ENCODE assay signal across 25 cellular contexts in genomic region chr3:191543018-191543417, GRCh38.
DNase-seq lines count a peak whose midpoint lies in the region; ATAC-seq, FAIRE-seq and TF ChIP-seq lines count a peak whose summit lies in the region.
"Had no signal": no experiment of that assay in that cellular context is flagged by ENCODE, and none has a peak within 500 bp of the region (broad histone marks: within the 10 kb centered on the region; RNA-seq: fewer than 3 reads in every experiment).

No MANE protein-coding gene starts in this region.

- H3K27me3 Mint-ChIP-seq in activated naive CD4-positive, alpha-beta T cell treated with anti-CD3 and anti-CD28 coated beads for 36 hours (ENCODE audit: low read depth) = no peaks in the 10 kb centered on the region
- no peaks in the 10 kb centered on the region for H3K27me3 Mint-ChIP-seq in activated T-helper 1 cell treated with anti-CD3 and anti-CD28 coated beads, Interleukin-12 subunit alpha, Interleukin-12 subunit beta, Interleukin-2, Interleukin-4 antibody, amounts not matched to agents 30 ng/mL and 10 ng/mL and 1 ng/mL, durations not matched to agents 14 hours and 24 hours and 36 hours (ENCODE audit: insufficient read depth)
- H3K27me3 Mint-ChIP-seq: CD4-positive, alpha-beta memory T cell; CD4-positive, CD25-positive, alpha-beta regulatory T cell; CD8-positive, alpha-beta memory T cell had no signal

- no peak for FAIRE-seq in HepG2 (lab: Jason Lieb, UNC)
- FAIRE-seq: GM12878, GM12892, GM18507 had no signal

- H3K4me1 ChIP-seq in HepG2 (ENCODE audit: insufficient read depth, low read length) = no peaks in the 10 kb centered on the region
- H3K4me1 ChIP-seq in right lobe of liver = no peaks in the 10 kb centered on the region
- no peaks in the 10 kb centered on the region for H3K4me1 ChIP-seq in Karpas-422 (ENCODE audit: low read length)
- H3K4me1 ChIP-seq: BE2C, BLaER1 had no signal

- WGBS in HepG2 (ENCODE audit: low lambda C conversion rate) = 7% methylated on average over 1 of the region's 1 CpG
- 80% methylated on average over 1 of the region's 1 CpG for WGBS in right lobe of liver (ENCODE audit: insufficient coverage, low coverage, low lambda C conversion rate, missing lambda C conversion rate)

- no peak for TF ChIP-seq CTCF in HepG2 (CRISPR knock-in tag; IDR thresholded peaks at IDR 0.05)
- no peak for TF ChIP-seq CTCF in right lobe of liver (IDR thresholded peaks at IDR 0.05)

- intact Hi-C loops in HepG2 (cut with micrococcal nuclease; ENCODE audit: unreplicated experiment) (no loop called here), right lobe of liver (cut with DNase I) (no loop called here)
- intact Hi-C loops in activated naive CD4-positive, alpha-beta T cell treated with anti-CD3 and anti-CD28 coated beads for 36 hours (cut with micrococcal nuclease) = no loop called here
- intact Hi-C loops in activated T-helper 1 cell treated with anti-CD3 and anti-CD28 coated beads, Interleukin-12 subunit alpha, Interleukin-12 subunit beta, Interleukin-2, Interleukin-4 antibody, amounts not matched to agents 30 ng/mL and 10 ng/mL and 1 ng/mL, durations not matched to agents 14 hours and 24 hours and 36 hours (cut with micrococcal nuclease) = no loop called here

- H3K36me3 ChIP-seq in HepG2 (replicated peaks in 1 of 2; ENCODE audit: control insufficient read depth in 1 of 2, insufficient read depth in 2 of 2, low read length in 2 of 2) = no peaks in the 10 kb centered on the region
- H3K36me3 ChIP-seq in right lobe of liver = no peaks in the 10 kb centered on the region
- H3K36me3 ChIP-seq in Karpas-422 (ENCODE audit: insufficient read depth, low read length) = no peaks in the 10 kb centered on the region
- H3K36me3 ChIP-seq: BE2C, BLaER1 had no signal

- peaks cover 14% of the 10 kb centered on the region for H3K9me3 Mint-ChIP-seq in activated naive CD4-positive, alpha-beta T cell treated with anti-CD3 and anti-CD28 coated beads for 36 hours
- peaks cover 8% of the 10 kb centered on the region for H3K9me3 Mint-ChIP-seq in activated T-helper 1 cell treated with anti-CD3 and anti-CD28 coated beads, Interleukin-12 subunit alpha, Interleukin-12 subunit beta, Interleukin-2, Interleukin-4 antibody, amounts not matched to agents 30 ng/mL and 10 ng/mL and 1 ng/mL, durations not matched to agents 14 hours and 24 hours and 36 hours

- H3K79me2 ChIP-seq in HepG2 (ENCODE audit: insufficient read depth, low read length) (no peaks in the 10 kb centered on the region), Karpas-422 (ENCODE audit: low read length) (no peaks in the 10 kb centered on the region)

- CTCF ChIA-PET in HepG2 (lab: Yijun Ruan, JAX; ENCODE audit: low intra/inter-chr PET ratio, low total read pairs) = no interaction called here
- CTCF ChIA-PET in activated naive CD4-positive, alpha-beta T cell treated with anti-CD3 and anti-CD28 coated beads for 36 hours (lab: Charles Lee) = no interaction called here

- no peaks in the 10 kb centered on the region for H3K4me1 Mint-ChIP-seq in activated naive CD4-positive, alpha-beta T cell treated with anti-CD3 and anti-CD28 coated beads for 36 hours (ENCODE audit: low read depth)
- H3K4me1 Mint-ChIP-seq in activated T-helper 1 cell treated with anti-CD3 and anti-CD28 coated beads, Interleukin-12 subunit alpha, Interleukin-12 subunit beta, Interleukin-2, Interleukin-4 antibody, amounts not matched to agents 30 ng/mL and 10 ng/mL and 1 ng/mL, durations not matched to agents 14 hours and 24 hours and 36 hours (ENCODE audit: low read depth) = no peaks in the 10 kb centered on the region
- H3K4me1 Mint-ChIP-seq: CD14-positive monocyte; CD4-positive, alpha-beta memory T cell; CD4-positive, CD25-positive, alpha-beta regulatory T cell; CD8-positive, alpha-beta memory T cell had no signal

- no peaks in the 10 kb centered on the region for H3K27me3 ChIP-seq in HepG2 (ENCODE audit: control insufficient read depth in 1 of 2, insufficient read depth in 2 of 2, low read length in 2 of 2)
- H3K27me3 ChIP-seq in right lobe of liver = no peaks in the 10 kb centered on the region
- H3K27me3 ChIP-seq in Karpas-422 (ENCODE audit: low read length) = no peaks in the 10 kb centered on the region
- H3K27me3 ChIP-seq: BE2C, BLaER1 had no signal

- H3K36me3 Mint-ChIP-seq in activated naive CD4-positive, alpha-beta T cell treated with anti-CD3 and anti-CD28 coated beads for 36 hours (ENCODE audit: low read depth) = no peaks in the 10 kb centered on the region
- H3K36me3 Mint-ChIP-seq in activated T-helper 1 cell treated with anti-CD3 and anti-CD28 coated beads, Interleukin-12 subunit alpha, Interleukin-12 subunit beta, Interleukin-2, Interleukin-4 antibody, amounts not matched to agents 30 ng/mL and 10 ng/mL and 1 ng/mL, durations not matched to agents 14 hours and 24 hours and 36 hours (ENCODE audit: low read depth) = no peaks in the 10 kb centered on the region
- H3K36me3 Mint-ChIP-seq: CD14-positive monocyte; CD4-positive, alpha-beta memory T cell; CD4-positive, CD25-positive, alpha-beta regulatory T cell; CD8-positive, alpha-beta memory T cell had no signal

- no peak overlapping the region for H3K9ac ChIP-seq in HepG2 (ENCODE audit: insufficient read depth, low read depth, low read length)
- no peak overlapping the region for H3K9ac ChIP-seq in Karpas-422 (ENCODE audit: low read length)
- H3K9ac ChIP-seq: BLaER1 had no signal

- H4K20me1 ChIP-seq in HepG2 (ENCODE audit: insufficient read depth, low read length) (no peaks in the 10 kb centered on the region), Karpas-422 (ENCODE audit: insufficient read depth, low read depth, low read length) (no peaks in the 10 kb centered on the region)
- H4K20me1 ChIP-seq: BLaER1 had no signal

- no peak overlapping the region for H3K27ac ChIP-seq in HepG2 (ENCODE audit: extremely low read length, insufficient read depth, low read length)
- H3K27ac ChIP-seq in right lobe of liver = no peak overlapping the region
- no peak overlapping the region for H3K27ac ChIP-seq in Karpas-422 (ENCODE audit: low read length)
- H3K27ac ChIP-seq: 22Rv1, BLaER1 had no signal

- H3K4me2 ChIP-seq in HepG2 (ENCODE audit: low read depth, low read length) (no peak overlapping the region), Karpas-422 (ENCODE audit: low read depth, low read length, poor library complexity, severe bottlenecking) (no peak overlapping the region)
- H3K4me2 ChIP-seq: BLaER1 had no signal

- BruUV-seq in HepG2 (replicated peaks; lab: Mats Ljungman, UMichigan) = no TSS peak

- H3K4me3 ChIP-seq in HepG2 (replicated peaks in 1 of 3; ENCODE audit: insufficient read depth in 1 of 3, low read depth in 2 of 3, low read length in 3 of 3) (no peak overlapping the region), right lobe of liver (no peak overlapping the region), Karpas-422 (ENCODE audit: low read length) (no peak overlapping the region)
- H3K4me3 ChIP-seq: BLaER1, GM12878 had no signal

- TF ChIP-seq EP300 in HepG2 (IDR thresholded peaks at IDR 0.05; ENCODE audit: low read depth in 2 of 2, low read length in 2 of 2) (no peak), HepG2 (CRISPR knock-in tag; IDR thresholded peaks at IDR 0.05; ENCODE audit: borderline replicate concordance) (no peak)

- H2AFZ ChIP-seq in HepG2 (ENCODE audit: low read length) (no peak overlapping the region), Karpas-422 (ENCODE audit: low read length) (no peak overlapping the region)

- in situ Hi-C loops in HepG2 (cut with HindIII; ENCODE audit: extremely low pct_ligation_motif_present, low pct_unique_long_range_greater_than_20kb) = no loop called here

- DNase-seq in HepG2 (ENCODE audit: low spot score) = no peak
- no peak for DNase-seq in right lobe of liver
- DNase-seq in Karpas-422 = peak; percentile 4
- DNase-seq in activated naive CD4-positive, alpha-beta T cell treated with anti-CD3 and anti-CD28 coated beads for 36 hours = no peak
- DNase-seq in activated T-helper 1 cell treated with anti-CD3 and anti-CD28 coated beads, Interleukin-12 subunit alpha, Interleukin-12 subunit beta, Interleukin-2, Interleukin-4 antibody, amounts not matched to agents 30 ng/mL and 10 ng/mL and 1 ng/mL, durations not matched to agents 14 hours and 24 hours and 36 hours (ENCODE audit: low spot score) = no peak
- DNase-seq: ACHN; BE2C; C1 segment of cervical spinal cord; CD4-positive, alpha-beta memory T cell; CD4-positive, CD25-positive, alpha-beta regulatory T cell; CD8-positive, alpha-beta memory T cell; COR-L47; DMS 273 treated with DMSO at 0.1 percent for 48 hours; DMS153; DMS53; DMS79; DND-41; EL; GDM1 had no signal

- ATAC-seq in HepG2 = no peak
- ATAC-seq in right lobe of liver = no peak
- ATAC-seq: GM12878 had no signal

- H3K9me2 ChIP-seq in Karpas-422 (replicated peaks; ENCODE audit: insufficient read depth, low read length) = 0 out of 2 replicates have a peak, but pooled peaks cover 3% of the 10 kb centered on the region

- no peak for TF ChIP-seq POLR2A in HepG2 (IDR thresholded peaks at IDR 0.05; ENCODE audit: insufficient read depth in 1 of 2, low read depth in 2 of 2, low read length in 2 of 2)
- no peak for TF ChIP-seq POLR2A in right lobe of liver (IDR thresholded peaks at IDR 0.05)

- TF ChIP-seq RAD21 in HepG2 (CRISPR knock-in tag; IDR thresholded peaks at IDR 0.05) = no peak

- no peak overlapping the region for H3K27ac Mint-ChIP-seq in activated naive CD4-positive, alpha-beta T cell treated with anti-CD3 and anti-CD28 coated beads for 36 hours
- H3K27ac Mint-ChIP-seq in activated T-helper 1 cell treated with anti-CD3 and anti-CD28 coated beads, Interleukin-12 subunit alpha, Interleukin-12 subunit beta, Interleukin-2, Interleukin-4 antibody, amounts not matched to agents 30 ng/mL and 10 ng/mL and 1 ng/mL, durations not matched to agents 14 hours and 24 hours and 36 hours = no peak overlapping the region
- H3K27ac Mint-ChIP-seq: CD14-positive monocyte; CD4-positive, alpha-beta memory T cell; CD4-positive, CD25-positive, alpha-beta regulatory T cell; CD8-positive, alpha-beta memory T cell had no signal

- POLR2A ChIA-PET in HepG2 (lab: Yijun Ruan, JAX) = no interaction called here

- H3K9me3 ChIP-seq in HepG2 (ENCODE audit: low read length) (peaks cover 8% of the 10 kb centered on the region; the same call in 1 of the 2 replicates), right lobe of liver (no peaks in the 10 kb centered on the region), Karpas-422 (ENCODE audit: low read length) (no peaks in the 10 kb centered on the region)
- H3K9me3 ChIP-seq: BE2C, BLaER1 had no signal

- H3K4me3 Mint-ChIP-seq in activated naive CD4-positive, alpha-beta T cell treated with anti-CD3 and anti-CD28 coated beads for 36 hours = no peak overlapping the region
- no peak overlapping the region for H3K4me3 Mint-ChIP-seq in activated T-helper 1 cell treated with anti-CD3 and anti-CD28 coated beads, Interleukin-12 subunit alpha, Interleukin-12 subunit beta, Interleukin-2, Interleukin-4 antibody, amounts not matched to agents 30 ng/mL and 10 ng/mL and 1 ng/mL, durations not matched to agents 14 hours and 24 hours and 36 hours
- H3K4me3 Mint-ChIP-seq: CD14-positive monocyte; CD4-positive, alpha-beta memory T cell; CD4-positive, CD25-positive, alpha-beta regulatory T cell; CD8-positive, alpha-beta memory T cell had no signal

TF ChIP-seq in HepG2, 621 proteins besides CTCF, POLR2A, EP300 and RAD21 (continues in another document):
- no peak for TF ChIP-seq ZNF543 (CRISPR knock-in tag; IDR thresholded peaks at IDR 0.05)
- TF ChIP-seq ZFAT (CRISPR knock-in tag; conservative IDR thresholded peaks at IDR 0.05) = no peak
- TF ChIP-seq GZF1 (CRISPR knock-in tag; IDR thresholded peaks at IDR 0.05) = no peak
- no peak for TF ChIP-seq MED13 (CRISPR knock-in tag; IDR thresholded peaks at IDR 0.05)
